8 cellular contexts compared by ENCODE assay signal in the genomic region with DNA sequence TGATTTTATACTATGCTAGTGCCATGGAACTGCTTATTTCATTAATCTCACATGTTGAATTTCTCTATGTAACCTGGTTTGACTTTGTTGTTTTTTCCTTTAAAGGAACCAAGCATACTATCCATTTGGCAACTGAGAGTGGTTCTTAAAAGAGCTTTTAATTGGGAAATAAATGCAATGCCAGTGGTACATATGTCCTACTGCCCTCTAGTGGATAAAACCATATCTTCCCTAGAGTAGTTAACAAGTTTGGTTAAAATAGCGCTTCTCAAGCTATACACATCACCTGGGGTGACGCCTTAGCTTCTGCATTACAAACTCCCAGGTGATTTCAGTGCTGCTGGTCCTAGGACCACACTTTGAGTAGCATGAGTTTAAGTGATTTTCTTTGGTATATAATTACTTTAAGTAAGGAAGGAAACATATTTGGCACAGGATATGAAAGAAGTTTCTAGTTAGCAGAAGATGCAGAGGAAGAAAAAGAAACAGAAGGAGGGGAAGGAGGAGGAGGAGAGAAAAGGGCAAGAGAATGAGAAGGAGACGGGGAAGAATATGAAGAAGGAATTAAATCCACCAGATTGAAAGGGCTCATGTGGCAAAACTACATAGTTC. TPM values are rescaled to one million over a fixed set of nuclear protein-coding genes. Genes with fewer than 3 reads are reported as not detected.
DNase-seq lines count a peak whose midpoint lies in the region; ATAC-seq and TF ChIP-seq lines count a peak whose summit lies in the region.

No MANE protein-coding gene starts in this region.

- H3K4me1 Mint-ChIP-seq in WTC11, result peaks cover 17% of the 10 kb centered on the region
- H3K4me1 Mint-ChIP-seq in effector memory CD8-positive, alpha-beta T cell (ENCODE audit: low read depth in 2 of 2), result no peaks in the 10 kb centered on the region

- no peaks in the 10 kb centered on the region for H3K36me3 Mint-ChIP-seq in WTC11
- no peaks in the 10 kb centered on the region for H3K36me3 Mint-ChIP-seq in effector memory CD8-positive, alpha-beta T cell (ENCODE audit: insufficient read depth)

- CTCF ChIA-PET in WTC11 (lab: Charles Lee), result interaction anchor here (0.5 to 1.8 kb wide), 32 partner anchors 9 to 957 kb away, joined by 3 to 14 read pairs (median 4); partner anchors contain the start of gene FGF10

- H3K27me3 Mint-ChIP-seq in WTC11 (ENCODE audit: low read depth), result no peaks in the 10 kb centered on the region
- H3K27me3 Mint-ChIP-seq in effector memory CD8-positive, alpha-beta T cell, result no peaks in the 10 kb centered on the region

- DNase-seq in GM03348 (ENCODE audit: low spot score), result peak; percentile 51
- DNase-seq in HFF-Myc (ENCODE audit: extremely low read depth, low read depth), result no peak
- DNase-seq in NCI-H1105 treated with DMSO at 0.1 percent for 48 hours (lab: John Stamatoyannopoulos, UW), result peak; percentile 42
- DNase-seq in WTC11 (ENCODE audit: low spot score), result peak; percentile 10
- peak; percentile 66 for DNase-seq in iPS-NIHi11 (ENCODE audit: low spot score)
- no peak for DNase-seq in stimulated activated naive CD4-positive, alpha-beta T cell treated with Interleukin-2 at 50 U/mL for 16 hours (lab: John Stamatoyannopoulos, UW)
- no peak for DNase-seq in hippocampal formation (lab: John Stamatoyannopoulos, UW)
- DNase-seq in effector memory CD8-positive, alpha-beta T cell, result no peak

- POLR2A ChIA-PET in WTC11 (lab: Charles Lee), result interaction anchor here (0.9 kb wide), 1 partner anchor 144 kb away, joined by 3 read pairs; no protein-coding TSS in a partner anchor

- no peak overlapping the region for H3K27ac Mint-ChIP-seq in WTC11
- H3K27ac Mint-ChIP-seq in effector memory CD8-positive, alpha-beta T cell, result no peak overlapping the region

- ATAC-seq in WTC11, result peak; percentile 91
- no peak for ATAC-seq in effector memory CD8-positive, alpha-beta T cell (replicated peaks)

- H3K4me3 Mint-ChIP-seq in WTC11, result no peak overlapping the region
- H3K4me3 Mint-ChIP-seq in effector memory CD8-positive, alpha-beta T cell, result no peak overlapping the region

- H3K4me3 ChIP-seq in HFF-Myc (replicated peaks; ENCODE audit: low read depth, low read length), result no peak overlapping the region

- TF ChIP-seq CTCF in HFF-Myc (IDR thresholded peaks at IDR 0.05; ENCODE audit: low read depth, low read length, missing control alignments) (peak; percentile 35), WTC11 (IDR thresholded peaks at IDR 0.05) (peak; percentile 50)

- no peaks in the 10 kb centered on the region for H3K9me3 Mint-ChIP-seq in WTC11
- H3K9me3 Mint-ChIP-seq in effector memory CD8-positive, alpha-beta T cell, result peaks cover 0 to 3% of the 10 kb centered on the region in 2 donors

TF ChIP-seq in WTC11, 78 proteins besides CTCF, POLR2A, EP300 and RAD21:
- TF ChIP-seq TEAD1 (CRISPR knock-in tag; IDR thresholded peaks at IDR 0.05) (no peak), ELF4 (CRISPR knock-in tag; IDR thresholded peaks at IDR 0.05; ENCODE audit: low read depth) (no peak), ZBTB43 (CRISPR knock-in tag; IDR thresholded peaks at IDR 0.05) (no peak), ATF2 (CRISPR knock-in tag; IDR thresholded peaks at IDR 0.05; ENCODE audit: borderline replicate concordance, low read depth) (no peak), ZNF396 (CRISPR knock-in tag; IDR thresholded peaks at IDR 0.05; ENCODE audit: borderline replicate concordance) (no peak), TP53 (CRISPR knock-in tag; IDR thresholded peaks at IDR 0.05) (no peak), ZBTB21 (CRISPR knock-in tag; IDR thresholded peaks at IDR 0.05; ENCODE audit: borderline replicate concordance) (no peak), TEAD4 (CRISPR knock-in tag; IDR thresholded peaks at IDR 0.05) (no peak), IRF2 (CRISPR knock-in tag; IDR thresholded peaks at IDR 0.05; ENCODE audit: borderline replicate concordance, low read depth) (no peak), AR (CRISPR knock-in tag; IDR thresholded peaks at IDR 0.05) (no peak), ATF1 (CRISPR knock-in tag; IDR thresholded peaks at IDR 0.05) (no peak), GABPB1 (CRISPR knock-in tag; IDR thresholded peaks at IDR 0.05) (no peak), GRHL2 (CRISPR knock-in tag; IDR thresholded peaks at IDR 0.05; ENCODE audit: insufficient replicate concordance, severe bottlenecking) (no peak), JAZF1 (CRISPR knock-in tag; IDR thresholded peaks at IDR 0.05) (no peak)
- TF ChIP-seq, protein P1, sequence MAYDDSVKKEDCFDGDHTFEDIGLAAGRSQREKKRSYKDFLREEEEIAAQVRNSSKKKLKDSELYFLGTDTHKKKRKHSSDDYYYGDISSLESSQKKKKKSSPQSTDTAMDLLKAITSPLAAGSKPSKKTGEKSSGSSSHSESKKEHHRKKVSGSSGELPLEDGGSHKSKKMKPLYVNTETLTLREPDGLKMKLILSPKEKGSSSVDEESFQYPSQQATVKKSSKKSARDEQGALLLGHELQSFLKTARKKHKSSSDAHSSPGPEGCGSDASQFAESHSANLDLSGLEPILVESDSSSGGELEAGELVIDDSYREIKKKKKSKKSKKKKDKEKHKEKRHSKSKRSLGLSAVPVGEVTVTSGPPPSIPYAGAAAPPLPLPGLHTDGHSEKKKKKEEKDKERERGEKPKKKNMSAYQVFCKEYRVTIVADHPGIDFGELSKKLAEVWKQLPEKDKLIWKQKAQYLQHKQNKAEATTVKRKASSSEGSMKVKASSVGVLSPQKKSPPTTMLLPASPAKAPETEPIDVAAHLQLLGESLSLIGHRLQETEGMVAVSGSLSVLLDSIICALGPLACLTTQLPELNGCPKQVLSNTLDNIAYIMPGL (CRISPR knock-in tag; IDR thresholded peaks at IDR 0.05), result no peak
- TF ChIP-seq, protein P2, sequence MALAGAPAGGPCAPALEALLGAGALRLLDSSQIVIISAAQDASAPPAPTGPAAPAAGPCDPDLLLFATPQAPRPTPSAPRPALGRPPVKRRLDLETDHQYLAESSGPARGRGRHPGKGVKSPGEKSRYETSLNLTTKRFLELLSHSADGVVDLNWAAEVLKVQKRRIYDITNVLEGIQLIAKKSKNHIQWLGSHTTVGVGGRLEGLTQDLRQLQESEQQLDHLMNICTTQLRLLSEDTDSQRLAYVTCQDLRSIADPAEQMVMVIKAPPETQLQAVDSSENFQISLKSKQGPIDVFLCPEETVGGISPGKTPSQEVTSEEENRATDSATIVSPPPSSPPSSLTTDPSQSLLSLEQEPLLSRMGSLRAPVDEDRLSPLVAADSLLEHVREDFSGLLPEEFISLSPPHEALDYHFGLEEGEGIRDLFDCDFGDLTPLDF (CRISPR knock-in tag; IDR thresholded peaks at IDR 0.05), result no peak
- TF ChIP-seq, protein P3, sequence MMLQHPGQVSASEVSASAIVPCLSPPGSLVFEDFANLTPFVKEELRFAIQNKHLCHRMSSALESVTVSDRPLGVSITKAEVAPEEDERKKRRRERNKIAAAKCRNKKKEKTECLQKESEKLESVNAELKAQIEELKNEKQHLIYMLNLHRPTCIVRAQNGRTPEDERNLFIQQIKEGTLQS (CRISPR knock-in tag; conservative IDR thresholded peaks at IDR 0.05), result no peak

RNA-seq across cellular contexts. Expression of gene FGF10, which starts 56.8 kb away (rescaled TPM):
- total RNA-seq in WTC11 (2021), result 0.32 to 0.44 TPM (median 0.37 TPM) in 3 replicates

Comparison
In these comparisons a context has a peak if more than half of its experiments do, and no peak if none do; other contexts are left out.
1. DNase-seq: peak in GM03348 (single experiment), NCI-H1105 treated with DMSO at 0.1 percent for 48 hours (single experiment), WTC11 (single experiment) and iPS-NIHi11 (single experiment); none in HFF-Myc (single experiment), stimulated activated naive CD4-positive, alpha-beta T cell treated with Interleukin-2 at 50 U/mL for 16 hours (single experiment), hippocampal formation (0 of 2) and effector memory CD8-positive, alpha-beta T cell (0 of 3).